Comparison of ENCODE assay signal across 21 cellular contexts in genomic region chr3:180808823-180809575, GRCh38.
"Had no signal": no experiment of that assay in that cellular context is flagged by ENCODE, and none has a peak within 500 bp of the region (broad histone marks: within the 10 kb centered on the region; RNA-seq: fewer than 3 reads in every experiment).

No MANE protein-coding gene starts in this region.

- H3K4me3 ChIP-seq: coronary artery, heart left ventricle, ovary, prostate gland, skin epidermis, tibial artery had no signal

- H3K9me3 ChIP-seq: heart left ventricle, neutrophil, ovary, prostate gland, tibial artery had no signal

- H3K36me3 ChIP-seq: heart left ventricle, neutrophil, ovary, prostate gland, tibial artery had no signal

- H3K4me1 ChIP-seq: prostate gland had no signal

- H3K27me3 ChIP-seq: heart left ventricle, neutrophil, ovary, tibial artery had no signal

- H3K27ac ChIP-seq: coronary artery, epithelial cell of prostate, heart left ventricle, neutrophil, ovary, prostate gland, skin epidermis, tibial artery had no signal

- DNase-seq: activated CD4-positive, alpha-beta memory T cell treated with anti-CD3 and anti-CD28 coated beads, Interleukin-2, amount 10 ng/mL, durations not matched to agents 7 days and 5 days; activated CD4-positive, alpha-beta T cell treated with anti-CD3 and anti-CD28 coated beads for 48 hours; activated effector memory CD4-positive, alpha-beta T cell treated with Interleukin-2 at 50 U/mL for 16 hours; activated naive CD4-positive, alpha-beta T cell treated with anti-CD3 and anti-CD28 coated beads for 36 hours; activated T-cell treated with anti-CD3 and anti-CD28 coated beads, Interleukin-2, amount 50 U/mL, for 72 hours; amygdala; cerebellar nuclear complex; endodermal cell; heart left ventricle; left cardiac atrium; ovary; right cardiac atrium; stimulated activated CD4-positive, alpha-beta T cell treated with anti-CD3 and anti-CD28 coated beads, Interleukin-1b, Interleukin-23, amount 100 ng/mL, for 48 hours; stimulated activated naive CD8-positive, alpha-beta T cell treated with anti-CD3 and anti-CD28 coated beads, Interleukin-15, amount 100 ng/mL, for 72 hours; tibial artery had no signal

- ATAC-seq: activated T-cell treated with anti-CD3 and anti-CD28 coated beads, Interleukin-2, amount 50 U/mL, for 72 hours; heart left ventricle; left cardiac atrium; right cardiac atrium; stimulated activated effector memory CD8-positive, alpha-beta T cell treated with anti-CD3 and anti-CD28 coated beads, Interleukin-12 subunit alpha, Interleukin-12 subunit beta, amount 100 ng/mL, for 72 hours; stimulated activated naive CD8-positive, alpha-beta T cell treated with anti-CD3 and anti-CD28 coated beads, Interleukin-15, amount 100 ng/mL, for 72 hours had no signal
